ENCODE assay signal across 8 cellular contexts in genomic region chr20:18496740-18497592, GRCh38. TPM values are rescaled to one million over a fixed set of nuclear protein-coding genes. Genes with fewer than 3 reads are reported as not detected.
A peak's percentile ranks its signal among the peaks of the same experiment; 100 is the strongest.
DNase-seq lines count a peak whose midpoint lies in the region; TF ChIP-seq lines count a peak whose summit lies in the region.

Gene RBBP9, minus strand, starts transcription at chr20:18497225. Its CDS starts 58 bp downstream, at chr20:18497167.

- no peak within 1 kb of the TSS for H2BK5ac ChIP-seq in H9 (ENCODE audit: insufficient read length, low read length)

- H2BK120ac ChIP-seq in H9 (ENCODE audit: low read depth, low read length, poor library complexity, severe bottlenecking) = no peak within 1 kb of the TSS

- no peak within 1 kb of the TSS for H4K91ac ChIP-seq in H9 (ENCODE audit: insufficient read length, low read depth, low read length)

- no peak for TF ChIP-seq CTCF in H9 (conservative IDR thresholded peaks at IDR 0.05)

- H3K79me2 ChIP-seq in H9 (ENCODE audit: insufficient read depth, low read length) = no peaks in the 10 kb centered on the region

- no peaks in the 10 kb centered on the region for H3K79me1 ChIP-seq in H9 (ENCODE audit: insufficient read depth, low read depth, low read length, poor library complexity, severe bottlenecking)

- H3K23me2 ChIP-seq in H9 (ENCODE audit: insufficient read length, low read depth, low read length, poor library complexity, severe bottlenecking) = peaks cover 7% of the 10 kb centered on the region

- H3K27ac ChIP-seq in H9 (ENCODE audit: insufficient read length, low read depth, low read length) (no peak within 1 kb of the TSS), substantia nigra (ENCODE audit: low read depth, low read length, poor library complexity, severe bottlenecking) (peak within 1 kb of the TSS; percentile 62)

- H3K14ac ChIP-seq in H9 (ENCODE audit: insufficient read depth, low read length) = peak within 1 kb of the TSS; percentile 74

- no peaks in the 10 kb centered on the region for H3K27me3 ChIP-seq in H9 (ENCODE audit: insufficient read depth, low read length)

- H2AK5ac ChIP-seq in H9 (ENCODE audit: insufficient read length, low read length) = no peak within 1 kb of the TSS

- H3K36me3 Mint-ChIP-seq in H9 (ENCODE audit: insufficient read depth in 1 of 3, low read depth in 3 of 3) = peaks cover 5 to 9% (median 7%) of the 10 kb centered on the region in 3 experiments; a peak in 5 of 7 replicates

- no peaks in the 10 kb centered on the region for H3K9me3 Mint-ChIP-seq in H9

- H2BK20ac ChIP-seq in H9 (ENCODE audit: low read depth, low read length, poor library complexity, severe bottlenecking) = no peak within 1 kb of the TSS

- H3K18ac ChIP-seq in H9 (ENCODE audit: insufficient read length, low read depth, low read length) = no peak within 1 kb of the TSS

- no peak within 1 kb of the TSS for H4K5ac ChIP-seq in H9 (ENCODE audit: insufficient read length, low read depth, low read length)

- H3K27me3 Mint-ChIP-seq in H9 (ENCODE audit: low read depth) = no peaks in the 10 kb centered on the region

- H3K4me1 Mint-ChIP-seq in H9 = peaks cover 11 to 12% of the 10 kb centered on the region in 2 experiments

- H3K27ac Mint-ChIP-seq in H9 = peak within 1 kb of the TSS; percentile 96 to 98 (median 97); a peak in 6 of 7 replicates

- H3K23ac ChIP-seq in H9 (ENCODE audit: insufficient read length, low read depth, low read length) = no peak within 1 kb of the TSS

- no peak within 1 kb of the TSS for H3K4ac ChIP-seq in H9 (ENCODE audit: low read depth, low read length)

- H3K4me1 ChIP-seq in H9 (ENCODE audit: insufficient read depth, low read length) = no peaks in the 10 kb centered on the region

- H3T11ph ChIP-seq in H9 (ENCODE audit: low read length) = no peak within 1 kb of the TSS

- H3K9ac ChIP-seq in H9 (ENCODE audit: extremely low read depth, insufficient read length, low read length) = peak within 1 kb of the TSS; percentile 86

- peak within 1 kb of the TSS; percentile 36 for H2AFZ ChIP-seq in H9 (ENCODE audit: low read length)

- no peak within 1 kb of the TSS for H4K8ac ChIP-seq in H9 (replicated peaks; ENCODE audit: insufficient read length, low read depth, low read length)

- no CpG with 5 or more reads among the region's 31 CpGs for WGBS in H9 (ENCODE audit: extremely low coverage, insufficient read length, low lambda C conversion rate)

- no peaks in the 10 kb centered on the region for H3K9me3 ChIP-seq in H9 (ENCODE audit: control insufficient read depth, low read depth, low read length)

- peak within 1 kb of the TSS; percentile 94 to 98 for H3K4me3 Mint-ChIP-seq in H9

- no peak within 1 kb of the TSS for H2BK15ac ChIP-seq in H9 (ENCODE audit: low read depth, low read length)

- peak within 1 kb of the TSS; percentile 52 for H3K4me2 ChIP-seq in H9 (ENCODE audit: insufficient read depth, insufficient read length, low read length)

- H4K20me1 ChIP-seq in H9 (ENCODE audit: control insufficient read depth, insufficient read depth, insufficient read length) = no peaks in the 10 kb centered on the region

- no peak within 1 kb of the TSS for H2BK12ac ChIP-seq in H9 (ENCODE audit: insufficient read length, low read depth, low read length)

- DNase-seq in GDM1 (lab: John Stamatoyannopoulos, UW) (peak; percentile 74), H9 (peak; percentile 90), M059J (ENCODE audit: low read depth) (peak; percentile 87), SK-N-DZ (ENCODE audit: low spot score) (peak; percentile 86), germinal center (ENCODE audit: low spot score) (peak; percentile 79), non-pigmented ciliary epithelial cell (ENCODE audit: low read depth) (peak; percentile 26), substantia nigra (lab: John Stamatoyannopoulos, UW) (peak; percentile 27 to 89 (median 74))
- DNase-seq in activated naive CD4-positive, alpha-beta T cell treated with Interleukin-2 at 50 U/mL for 16 hours = peak; percentile 75

- H3K56ac ChIP-seq in H9 (ENCODE audit: insufficient read length, low read depth, low read length) = no peak within 1 kb of the TSS

RNA-seq across cellular contexts. Expression of gene RBBP9, which starts in this region (rescaled TPM):
- total RNA-seq in H9 (2021) = 12.0 TPM in 2 replicates
- 28.8 and 50.4 TPM in 2 replicates for total RNA-seq in M059J (2014; rRNA removed; shearing (Covaris generic))
- polyA plus RNA-seq in SK-N-DZ (2014; cell fraction: cytosol; rRNA removed) = 30.3 and 38.8 TPM in 2 replicates
- polyA plus RNA-seq in SK-N-DZ (2014; cell fraction: nucleus; rRNA removed) = 14.8 and 19.4 TPM in 2 replicates

Comparison
In these comparisons a context has a peak if more than half of its experiments do, and no peak if none do; other contexts are left out.
1. DNase-seq: peak in every context shown above with its lines; median percentile 90 in H9; 87 in M059J; 86 in SK-N-DZ; 79 in germinal center; 75 in activated naive CD4-positive, alpha-beta T cell treated with Interleukin-2 at 50 U/mL for 16 hours; 74 in GDM1; 74 in substantia nigra; 26 in non-pigmented ciliary epithelial cell.